8 cellular contexts compared by ENCODE assay signal in genomic region chr2:240561325-240561971, GRCh38. TPM values are rescaled to one million over a fixed set of nuclear protein-coding genes. Genes with fewer than 3 reads are reported as not detected.
A peak's percentile ranks its signal among the peaks of the same experiment; 100 is the strongest.
DNase-seq lines count a peak whose midpoint lies in the region; ATAC-seq and TF ChIP-seq lines count a peak whose summit lies in the region.

No MANE protein-coding gene starts in this region.

- H3K79me1 ChIP-seq in H9 (ENCODE audit: insufficient read depth, low read depth, low read length, poor library complexity, severe bottlenecking): no peaks in the 10 kb centered on the region

- 0 out of 2 replicates have a peak overlapping the region, but pooled peaks have one; percentile 72 for H3K14ac ChIP-seq in H9 (ENCODE audit: insufficient read depth, low read length)

- ATAC-seq in HG02763 (IDR thresholded peaks at IDR 0.05; ENCODE audit: unreplicated experiment): no peak

- peaks cover 24% of the 10 kb centered on the region for H3K27me3 Mint-ChIP-seq in H9 (ENCODE audit: low read depth)

- H3K36me3 Mint-ChIP-seq in H9 (ENCODE audit: insufficient read depth in 1 of 3, low read depth in 3 of 3): peaks cover 0 to 13% (median 0%) of the 10 kb centered on the region in 3 experiments; a peak in 2 of 7 replicates

- H3K27ac Mint-ChIP-seq in H9: peak overlapping the region in 1 of 3 experiments; percentile 2; a peak in 1 of 7 replicates

- H4K8ac ChIP-seq in H9 (replicated peaks; ENCODE audit: insufficient read length, low read depth, low read length): no peak overlapping the region

- H3K9ac ChIP-seq in H9 (ENCODE audit: extremely low read depth, insufficient read length, low read length) (no peak overlapping the region), mucosa of stomach (ENCODE audit: low read length) (peak overlapping the region; percentile 92)

- H3K36me3 ChIP-seq in mucosa of stomach (ENCODE audit: control insufficient read depth, insufficient read depth, low read length): no peaks in the 10 kb centered on the region

- H3K4ac ChIP-seq in H9 (ENCODE audit: low read depth, low read length): no peak overlapping the region

- no peak overlapping the region for H2BK12ac ChIP-seq in H9 (ENCODE audit: insufficient read length, low read depth, low read length)

- no peaks in the 10 kb centered on the region for H3K79me2 ChIP-seq in H9 (ENCODE audit: insufficient read depth, low read length)

- H3K4me3 ChIP-seq in dorsolateral prefrontal cortex (peak overlapping the region; percentile 32 to 99 (median 91)), mucosa of stomach (ENCODE audit: low read length) (peak overlapping the region; percentile 83)

- intact Hi-C loops in dorsolateral prefrontal cortex (cut with DNase I): loop anchor here (2.0 to 10.0 kb wide), 5 partner anchors 25 to 1073 kb away; partner anchors contain the start of genes ATG4B (in 1 of the 2), CAPN10 (in 1 of the 2) and THAP4 (in 1 of the 2)

- H3T11ph ChIP-seq in H9 (ENCODE audit: low read length): no peak overlapping the region

- peaks cover 5% of the 10 kb centered on the region; the same call in 1 of the 2 replicates for H3K27me3 ChIP-seq in H9 (ENCODE audit: insufficient read depth, low read length)
- no peaks in the 10 kb centered on the region for H3K27me3 ChIP-seq in dorsolateral prefrontal cortex
- no peaks in the 10 kb centered on the region for H3K27me3 ChIP-seq in mucosa of stomach (ENCODE audit: control insufficient read depth, insufficient read depth, low read length)

- H2AK5ac ChIP-seq in H9 (ENCODE audit: insufficient read length, low read length): no peak overlapping the region

- no peak overlapping the region for H3K23ac ChIP-seq in H9 (ENCODE audit: insufficient read length, low read depth, low read length)

- H2BK15ac ChIP-seq in H9 (ENCODE audit: low read depth, low read length): no peak overlapping the region

- no peak overlapping the region for H2BK5ac ChIP-seq in H9 (ENCODE audit: insufficient read length, low read length)

- peaks cover 34 to 39% of the 10 kb centered on the region in 2 experiments for H3K4me1 Mint-ChIP-seq in H9

- no peaks in the 10 kb centered on the region for H3K9me3 ChIP-seq in H9 (ENCODE audit: control insufficient read depth, low read depth, low read length)
- no peaks in the 10 kb centered on the region for H3K9me3 ChIP-seq in mucosa of stomach (ENCODE audit: control insufficient read depth, low read length)

- H3K27ac ChIP-seq in H9 (ENCODE audit: insufficient read length, low read depth, low read length) (no peak overlapping the region), dorsolateral prefrontal cortex (peak overlapping the region; percentile 10 to 100 (median 99))

- no peak overlapping the region for H2BK120ac ChIP-seq in H9 (ENCODE audit: low read depth, low read length, poor library complexity, severe bottlenecking)

- DNase-seq in DMS53 treated with DMSO at 0.1 percent for 48 hours (lab: John Stamatoyannopoulos, UW; ENCODE audit: unreplicated experiment) (peak; percentile 52), H9 (no peak), RKO (ENCODE audit: low spot score) (peak; percentile 93), dorsolateral prefrontal cortex (no peak), NCI-H524 treated with DMSO at 0.1 percent for 48 hours (lab: John Stamatoyannopoulos, UW) (no peak), retina (no peak)

- H2AFZ ChIP-seq in H9 (ENCODE audit: low read length): no peak overlapping the region

- peaks cover 3% of the 10 kb centered on the region for H3K23me2 ChIP-seq in H9 (ENCODE audit: insufficient read length, low read depth, low read length, poor library complexity, severe bottlenecking)

- H3K4me2 ChIP-seq in H9 (ENCODE audit: insufficient read depth, insufficient read length, low read length): peak overlapping the region; percentile 61

- no CpG with 5 or more reads among the region's 14 CpGs for WGBS in H9 (ENCODE audit: extremely low coverage, insufficient read length, low lambda C conversion rate)

- no peak overlapping the region for H3K18ac ChIP-seq in H9 (ENCODE audit: insufficient read length, low read depth, low read length)

- no peak overlapping the region for H2BK20ac ChIP-seq in H9 (ENCODE audit: low read depth, low read length, poor library complexity, severe bottlenecking)

- H3K56ac ChIP-seq in H9 (ENCODE audit: insufficient read length, low read depth, low read length): no peak overlapping the region

- no peak overlapping the region for H4K5ac ChIP-seq in H9 (ENCODE audit: insufficient read length, low read depth, low read length)

- peak overlapping the region; percentile 72 to 78 for H3K4me3 Mint-ChIP-seq in H9

- H3K9me3 Mint-ChIP-seq in H9: no peaks in the 10 kb centered on the region; a peak in 1 of 5 replicates

- no peak overlapping the region for H4K91ac ChIP-seq in H9 (ENCODE audit: insufficient read length, low read depth, low read length)

- H4K20me1 ChIP-seq in H9 (ENCODE audit: control insufficient read depth, insufficient read depth, insufficient read length): no peaks in the 10 kb centered on the region

- no peak for TF ChIP-seq CTCF in H9 (conservative IDR thresholded peaks at IDR 0.05)
- peak in 10 of 56 donors; percentile 0 to 7 (median 3) for TF ChIP-seq CTCF in dorsolateral prefrontal cortex (IDR thresholded peaks at IDR 0.05 in 54 of 56, conservative IDR thresholded peaks at IDR 0.05 in 2 of 56; ENCODE audit: low read depth in 1 of 56, partially characterized antibody in 56 of 56)

- H3K4me1 ChIP-seq in H9 (ENCODE audit: insufficient read depth, low read length): no peaks in the 10 kb centered on the region; the same call in 1 of the 2 replicates
- peaks cover 73% of the 10 kb centered on the region for H3K4me1 ChIP-seq in mucosa of stomach (ENCODE audit: control insufficient read depth, insufficient read depth, low read length)

RNA-seq across cellular contexts. Expression of gene DUSP28, which starts 1.3 kb away (rescaled TPM):
- 1.6 and 2.9 TPM in 2 replicates for total RNA-seq in H9 (2021)
- total RNA-seq in dorsolateral prefrontal cortex: 10 to 100 TPM in 56 of 120 experiments, 1 to 10 TPM in 64; 5.5 to 19.0 (median 9.5) TPM

RNA-seq across cellular contexts. Expression of gene ANKMY1, which starts 3.7 kb away (rescaled TPM):
- total RNA-seq in H9 (2021) (8.6 and 13.7 TPM in 2 replicates), dorsolateral prefrontal cortex (10 to 100 TPM; 14.0 to 42.7 (median 25.5) TPM)

RNA-seq across cellular contexts. Expression of gene RNPEPL1, which starts 6.8 kb away (rescaled TPM):
- 22.5 and 24.7 TPM in 2 replicates for total RNA-seq in H9 (2021)
- total RNA-seq in dorsolateral prefrontal cortex: 10 to 100 TPM; 16.7 to 49.1 (median 26.4) TPM

RNA-seq across cellular contexts. Expression of gene CAPN10, which starts 25.1 kb away (rescaled TPM):
- total RNA-seq in H9 (2021) (45.0 and 47.4 TPM in 2 replicates), dorsolateral prefrontal cortex (10 to 100 TPM; 25.6 to 70.0 (median 40.7) TPM)

Comparison
In these comparisons a context has a peak if more than half of its experiments do, and no peak if none do; other contexts are left out.
1. DNase-seq: peak in DMS53 treated with DMSO at 0.1 percent for 48 hours (single experiment) and RKO (single experiment); none in H9 (single experiment), dorsolateral prefrontal cortex (0 of 10), NCI-H524 treated with DMSO at 0.1 percent for 48 hours (single experiment) and retina (single experiment).